Comparison of ENCODE assay signal across 8 cellular contexts in the genomic region with DNA sequence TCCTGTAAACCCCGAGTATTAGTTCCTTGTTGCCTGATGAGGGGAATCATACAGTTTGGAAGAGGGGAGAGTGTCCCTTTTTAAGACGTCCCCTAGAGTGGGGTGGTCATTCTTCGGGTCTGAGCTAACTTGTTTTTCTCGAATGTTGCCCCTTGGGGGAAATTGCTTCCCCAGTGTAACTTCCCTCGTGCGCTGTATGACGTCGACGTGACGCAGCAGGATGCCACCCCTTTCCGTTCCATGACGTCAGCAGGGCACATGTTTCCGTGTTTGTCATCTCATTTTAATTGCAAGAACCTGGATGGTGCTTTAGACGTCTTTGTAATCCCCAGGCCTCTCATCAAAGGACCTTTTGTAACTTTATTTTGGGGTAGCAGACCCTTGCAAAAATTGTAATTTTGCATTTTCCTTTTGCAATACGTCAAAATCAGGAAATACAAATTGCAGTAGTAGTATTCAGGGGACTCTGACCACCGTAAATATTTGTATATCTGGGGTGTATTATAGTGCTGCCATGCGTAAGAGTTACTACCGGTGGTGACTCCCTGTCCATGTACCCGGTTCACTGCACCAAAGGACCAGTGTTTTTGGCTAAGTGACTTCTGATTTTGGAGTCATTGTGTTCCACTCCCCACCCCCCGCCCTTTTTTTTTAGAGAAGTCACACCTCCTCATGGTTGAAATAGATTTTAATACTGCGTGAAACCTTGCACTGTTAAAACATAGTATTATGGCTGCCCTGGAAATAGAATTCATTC. TPM values are rescaled to one million over a fixed set of nuclear protein-coding genes. Genes with fewer than 3 reads are reported as not detected.
DNase-seq lines count a peak whose midpoint lies in the region; ATAC-seq and TF ChIP-seq lines count a peak whose summit lies in the region.

No MANE protein-coding gene starts in this region.

- peak overlapping the region; percentile 90 for H3K4me2 ChIP-seq in KMS-11

- H3K9me3 ChIP-seq in CD4-positive, CD25-positive, alpha-beta regulatory T cell (ENCODE audit: control insufficient read depth in 2 of 2, low read length in 2 of 2): no peaks in the 10 kb centered on the region
- no peaks in the 10 kb centered on the region for H3K9me3 ChIP-seq in adipocyte (ENCODE audit: control insufficient read depth, low read length)

- H3K27ac Mint-ChIP-seq in CD4-positive, CD25-positive, alpha-beta regulatory T cell: peak overlapping the region; percentile 100

- H3K27ac ChIP-seq in CD4-positive, CD25-positive, alpha-beta regulatory T cell (ENCODE audit: insufficient read depth, low read length, poor library complexity, severe bottlenecking): peak overlapping the region; percentile 99
- H3K27ac ChIP-seq in KMS-11: peak overlapping the region; percentile 99

- no peak for TF ChIP-seq CTCF in KMS-11 (conservative IDR thresholded peaks at IDR 0.05; ENCODE audit: low read depth, low read length)

- peak; percentile 88 to 96 (median 89) for DNase-seq in CD4-positive, CD25-positive, alpha-beta regulatory T cell
- DNase-seq in T follicular helper cell (ENCODE audit: low read depth) (peak; percentile 94), adipocyte (ENCODE audit: low read depth) (peak; percentile 89), cardiac septum (ENCODE audit: low spot score) (peak; percentile 91), posterior vena cava (ENCODE audit: low spot score) (peak; percentile 97), ureter (ENCODE audit: low spot score) (peak; percentile 83)

- ATAC-seq in CD4-positive, CD25-positive, alpha-beta regulatory T cell (ENCODE audit: low read depth in 2 of 2): peak; percentile 9 to 13
- peak; percentile 17 for ATAC-seq in GM21447 (IDR thresholded peaks at IDR 0.05; ENCODE audit: unreplicated experiment)

- no peaks in the 10 kb centered on the region for H4K20me1 ChIP-seq in KMS-11 (ENCODE audit: insufficient read depth)

- intact Hi-C loops in cardiac septum (cut with DNase I): loop anchor here (2.0 to 5.0 kb wide), 3 partner anchors 61 to 500 kb away; no protein-coding TSS in a partner anchor
- intact Hi-C loops in posterior vena cava (cut with DNase I): loop anchor here in 1 of 2 donors (10.0 kb wide), 1 partner anchor 504 kb away; a partner anchor contains a TSS

- H3K36me3 Mint-ChIP-seq in CD4-positive, CD25-positive, alpha-beta regulatory T cell: peaks cover 21% of the 10 kb centered on the region

- peaks cover 11% of the 10 kb centered on the region for H3K27me3 Mint-ChIP-seq in CD4-positive, CD25-positive, alpha-beta regulatory T cell

- peaks cover 0 to 3% (median 0%) of the 10 kb centered on the region in 7 donors for H3K9me3 Mint-ChIP-seq in CD4-positive, CD25-positive, alpha-beta regulatory T cell

- peaks cover 4% of the 10 kb centered on the region for H3K36me3 ChIP-seq in CD4-positive, CD25-positive, alpha-beta regulatory T cell (ENCODE audit: control insufficient read depth, insufficient read depth, low read length)
- H3K36me3 ChIP-seq in KMS-11 (ENCODE audit: insufficient read depth) (no peaks in the 10 kb centered on the region), adipocyte (ENCODE audit: control insufficient read depth, insufficient read depth, low read length, severe bottlenecking) (peaks cover 4% of the 10 kb centered on the region)

- H3K4me3 ChIP-seq in CD4-positive, CD25-positive, alpha-beta regulatory T cell (ENCODE audit: low read depth, low read length): peak overlapping the region; percentile 87
- peak overlapping the region; percentile 93 for H3K4me3 ChIP-seq in KMS-11 (IDR thresholded peaks at IDR 0.05; ENCODE audit: insufficient read depth, low read depth, low read length)
- peak overlapping the region; percentile 97 for H3K4me3 ChIP-seq in adipocyte (ENCODE audit: low read length)

- H3K4me1 ChIP-seq in CD4-positive, CD25-positive, alpha-beta regulatory T cell (ENCODE audit: control insufficient read depth, insufficient read depth, low read length, poor library complexity, severe bottlenecking): peaks cover 29% of the 10 kb centered on the region
- H3K4me1 ChIP-seq in KMS-11 (ENCODE audit: low read depth, poor library complexity, severe bottlenecking) (peaks cover 12% of the 10 kb centered on the region), adipocyte (ENCODE audit: control insufficient read depth, insufficient read depth, low read length) (peaks cover 29% of the 10 kb centered on the region)

- H3K4me3 Mint-ChIP-seq in CD4-positive, CD25-positive, alpha-beta regulatory T cell: peak overlapping the region; percentile 94 to 98 (median 97)

- peak overlapping the region; percentile 95 for H2AFZ ChIP-seq in KMS-11 (ENCODE audit: low read depth)

- H3K9ac ChIP-seq in KMS-11 (peak overlapping the region; percentile 94), adipocyte (ENCODE audit: low read length) (peak overlapping the region; percentile 90)

- peaks cover 15% of the 10 kb centered on the region; the same call in 1 of the 2 replicates for H3K79me2 ChIP-seq in KMS-11 (ENCODE audit: insufficient read depth, low read depth)

- H3K4me1 Mint-ChIP-seq in CD4-positive, CD25-positive, alpha-beta regulatory T cell: peaks cover 21 to 57% (median 47%) of the 10 kb centered on the region in 4 donors

- no peaks in the 10 kb centered on the region for H3K27me3 ChIP-seq in CD4-positive, CD25-positive, alpha-beta regulatory T cell (ENCODE audit: control insufficient read depth, insufficient read depth, low read length)
- H3K27me3 ChIP-seq in KMS-11 (ENCODE audit: insufficient read depth, low read depth) (no peaks in the 10 kb centered on the region), adipocyte (replicated peaks; ENCODE audit: control insufficient read depth, insufficient read depth, low read length) (no peaks in the 10 kb centered on the region)

RNA-seq across cellular contexts. Expression of a gene that starts 0.7 kb away (rescaled TPM):
- total RNA-seq in CD4-positive, CD25-positive, alpha-beta regulatory T cell: 42.9 TPM
- 10 to 100 TPM; 53.9 to 70.0 (median 58.8) TPM for polyA plus RNA-seq in CD4-positive, CD25-positive, alpha-beta regulatory T cell
- 63.4 TPM for total RNA-seq in cardiac septum
- total RNA-seq in posterior vena cava: 10 to 100 TPM; 39.1 to 43.1 TPM
- total RNA-seq in ureter: 76.3 TPM

RNA-seq across cellular contexts. Expression of a gene that starts 1.1 kb away (rescaled TPM):
- total RNA-seq in CD4-positive, CD25-positive, alpha-beta regulatory T cell: 25.3 TPM
- polyA plus RNA-seq in CD4-positive, CD25-positive, alpha-beta regulatory T cell: 1 to 10 TPM; 3.7 to 4.2 (median 3.9) TPM
- total RNA-seq in cardiac septum: 3.9 TPM
- total RNA-seq in posterior vena cava: 1 to 10 TPM; 1.5 TPM
- 5.2 TPM for total RNA-seq in ureter

Comparison
In these comparisons a context has a peak if more than half of its experiments do, and no peak if none do; other contexts are left out.
1. Peak in every context shown above with its lines: DNase-seq, ATAC-seq, H3K4me3 ChIP-seq and H3K27ac ChIP-seq.